8 cellular contexts compared by ENCODE assay signal in the genomic region with DNA sequence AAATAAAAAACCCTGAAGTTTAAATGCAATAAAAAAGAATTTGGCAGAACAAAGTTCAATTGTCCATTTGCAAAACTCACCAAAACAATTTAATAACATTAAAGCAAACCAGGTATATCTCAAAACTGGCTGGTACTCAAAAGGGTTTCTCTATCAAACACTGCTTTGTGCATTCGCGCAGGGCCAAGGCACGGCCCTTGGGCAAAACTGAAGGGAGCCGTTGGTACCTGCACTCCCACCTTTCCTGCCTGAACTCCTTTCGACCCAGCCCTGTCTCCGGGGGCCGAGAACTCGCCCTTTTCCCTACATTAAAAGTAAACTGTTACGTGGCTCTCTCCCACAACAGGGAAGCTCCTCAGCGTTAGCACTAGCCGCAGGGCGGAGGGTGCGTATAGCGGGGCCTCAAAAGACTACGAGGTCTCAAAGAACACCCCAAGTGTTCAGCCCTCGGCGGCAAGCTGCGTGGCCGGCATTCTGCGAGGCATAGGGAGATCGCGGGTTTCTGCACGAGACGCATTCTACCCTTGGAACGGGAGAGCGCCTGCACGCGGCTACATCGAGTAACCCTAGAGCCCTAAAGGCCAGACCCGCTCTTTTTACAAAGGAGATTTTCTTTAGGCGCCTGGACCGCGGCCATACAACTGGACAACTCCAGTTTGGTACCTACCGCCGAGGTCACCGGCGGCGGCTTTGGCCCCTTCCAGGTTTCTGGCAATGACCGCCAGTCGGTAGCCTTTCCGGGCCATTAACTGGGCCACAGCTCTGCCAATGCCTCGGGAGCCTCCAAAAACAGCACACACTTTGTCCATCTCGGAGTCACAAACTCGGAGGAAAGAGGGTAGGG. TPM values are rescaled to one million over a fixed set of nuclear protein-coding genes. Genes with fewer than 3 reads are reported as not detected.
DNase-seq lines count a peak whose midpoint lies in the region; ATAC-seq and TF ChIP-seq lines count a peak whose summit lies in the region.

No MANE protein-coding gene starts in this region.

- peak overlapping the region; percentile 83 for H3K4me3 Mint-ChIP-seq in activated CD8-positive, alpha-beta T cell treated with anti-CD3 and anti-CD28 coated beads, Interleukin-2, amount 10 ng/mL, durations not matched to agents 7 days and 5 days
- peak overlapping the region; percentile 95 for H3K4me3 Mint-ChIP-seq in endothelial cell (ENCODE audit: unreplicated experiment)

- CTCF ChIA-PET in activated CD8-positive, alpha-beta T cell treated with anti-CD3 and anti-CD28 coated beads, Interleukin-2, amount 10 ng/mL, durations not matched to agents 7 days and 5 days (lab: Charles Lee), result interaction anchor here (0.8 to 1.9 kb wide), 12 partner anchors 14 to 603 kb away, joined by 3 to 6 read pairs (median 3); partner anchors contain the start of gene NEK1

- peaks cover 32% of the 10 kb centered on the region for H3K4me1 Mint-ChIP-seq in activated CD8-positive, alpha-beta T cell treated with anti-CD3 and anti-CD28 coated beads, Interleukin-2, amount 10 ng/mL, durations not matched to agents 7 days and 5 days (ENCODE audit: low read depth)
- H3K4me1 Mint-ChIP-seq in endothelial cell (ENCODE audit: unreplicated experiment), result peaks cover 16% of the 10 kb centered on the region

- H3K36me3 Mint-ChIP-seq in activated CD8-positive, alpha-beta T cell treated with anti-CD3 and anti-CD28 coated beads, Interleukin-2, amount 10 ng/mL, durations not matched to agents 7 days and 5 days (ENCODE audit: low read depth), result peaks cover 7% of the 10 kb centered on the region
- H3K36me3 Mint-ChIP-seq in endothelial cell (ENCODE audit: low read depth, unreplicated experiment), result peaks cover 1% of the 10 kb centered on the region

- peak; percentile 27 for TF ChIP-seq CTCF in endothelial cell (IDR thresholded peaks at IDR 0.05; ENCODE audit: unreplicated experiment)

- peak overlapping the region; percentile 92 for H3K4me3 ChIP-seq in ACC112 (ENCODE audit: low read depth, low read length)

- H3K79me2 ChIP-seq in ACC112 (ENCODE audit: control insufficient read depth, insufficient read depth, low read length, unreplicated experiment), result peaks cover 20% of the 10 kb centered on the region

- peak overlapping the region; percentile 96 for H3K27ac Mint-ChIP-seq in activated CD8-positive, alpha-beta T cell treated with anti-CD3 and anti-CD28 coated beads, Interleukin-2, amount 10 ng/mL, durations not matched to agents 7 days and 5 days
- peak overlapping the region; percentile 93 for H3K27ac Mint-ChIP-seq in endothelial cell (ENCODE audit: unreplicated experiment)

- H3K36me3 ChIP-seq in ACC112 (ENCODE audit: insufficient read depth, low read length), result peaks cover 4% of the 10 kb centered on the region; the same call in 1 of the 2 replicates

- no peaks in the 10 kb centered on the region for H3K9me3 Mint-ChIP-seq in activated CD8-positive, alpha-beta T cell treated with anti-CD3 and anti-CD28 coated beads, Interleukin-2, amount 10 ng/mL, durations not matched to agents 7 days and 5 days (ENCODE audit: insufficient read depth)
- H3K9me3 Mint-ChIP-seq in endothelial cell (ENCODE audit: unreplicated experiment), result no peaks in the 10 kb centered on the region

- H2AFZ ChIP-seq in ACC112 (ENCODE audit: low read length, unreplicated experiment), result peak overlapping the region; percentile 57

- peaks cover 30% of the 10 kb centered on the region for H3K4me1 ChIP-seq in ACC112 (ENCODE audit: control insufficient read depth, insufficient read depth, low read length, unreplicated experiment)

- H3K27me3 ChIP-seq in ACC112 (ENCODE audit: insufficient read depth, low read length), result no peaks in the 10 kb centered on the region

- H3K27me3 Mint-ChIP-seq in activated CD8-positive, alpha-beta T cell treated with anti-CD3 and anti-CD28 coated beads, Interleukin-2, amount 10 ng/mL, durations not matched to agents 7 days and 5 days (ENCODE audit: low read depth), result peaks cover 5% of the 10 kb centered on the region
- H3K27me3 Mint-ChIP-seq in endothelial cell (ENCODE audit: unreplicated experiment), result peaks cover 1% of the 10 kb centered on the region

- POLR2A ChIA-PET in activated CD8-positive, alpha-beta T cell treated with anti-CD3 and anti-CD28 coated beads, Interleukin-2, amount 10 ng/mL, durations not matched to agents 7 days and 5 days (lab: Charles Lee), result interaction anchor here (0.6 to 1.6 kb wide), 5 partner anchors 18 to 691 kb away, joined by 3 to 8 read pairs (median 4); partner anchors contain the start of gene DDX60

- H3K27ac ChIP-seq in ACC112 (ENCODE audit: low read depth, low read length), result peak overlapping the region; percentile 68

- peak; percentile 64 to 81 for DNase-seq in NCI-H526 (lab: John Stamatoyannopoulos, UW)
- peak; percentile 66 for DNase-seq in activated CD8-positive, alpha-beta T cell treated with anti-CD3 and anti-CD28 coated beads, Interleukin-2, amount 10 ng/mL, durations not matched to agents 7 days and 5 days
- DNase-seq in endothelial cell (ENCODE audit: low spot score), result peak; percentile 46
- peak; percentile 62 for DNase-seq in middle frontal gyrus (ENCODE audit: extremely low spot score, low spot score)
- DNase-seq in stimulated activated CD8-positive, alpha-beta memory T cell treated with anti-CD3 and anti-CD28 coated beads, Interleukin-2, amount 100 ng/mL, for 48 hours (ENCODE audit: low read depth in 2 of 2), result peak; percentile 14 to 37

- ATAC-seq in GM18517 (IDR thresholded peaks at IDR 0.05; ENCODE audit: unreplicated experiment) (peak; percentile 32), HG03095 (IDR thresholded peaks at IDR 0.05; ENCODE audit: unreplicated experiment) (peak; percentile 31)
- peak; percentile 49 for ATAC-seq in activated CD8-positive, alpha-beta T cell treated with anti-CD3 and anti-CD28 coated beads, Interleukin-2, amount 10 ng/mL, durations not matched to agents 7 days and 5 days

RNA-seq across cellular contexts. Expression of gene CBR4, which starts 0.6 kb away (rescaled TPM):
- total RNA-seq in activated CD8-positive, alpha-beta T cell treated with anti-CD3 and anti-CD28 coated beads, Interleukin-2, amount 10 ng/mL, durations not matched to agents 7 days and 5 days, result 10 to 100 TPM; 11.6 to 11.7 TPM
- 21.4 TPM for total RNA-seq in endothelial cell (ENCODE audit: unreplicated experiment)

Comparison
In these comparisons a context has a peak if more than half of its experiments do, and no peak if none do; other contexts are left out.
1. Peak in every context shown above with its lines: DNase-seq, ATAC-seq, H3K4me3 ChIP-seq and H3K27ac ChIP-seq.